Comparison of ENCODE assay signal across 15 cellular contexts in genomic region chr4:69718376-69719293, GRCh38. TPM values are rescaled to one million over a fixed set of nuclear protein-coding genes. Genes with fewer than 3 reads are reported as not detected.
DNase-seq lines count a peak whose midpoint lies in the region; ATAC-seq and TF ChIP-seq lines count a peak whose summit lies in the region.
"Had no signal": no experiment of that assay in that cellular context is flagged by ENCODE, and none has a peak within 500 bp of the region (broad histone marks: within the 10 kb centered on the region; RNA-seq: fewer than 3 reads in every experiment).

No MANE protein-coding gene starts in this region.

- H3K4me3 Mint-ChIP-seq in CD14-positive monocyte = peak overlapping the region in 1 of 2 donors; percentile 26
- H3K4me3 Mint-ChIP-seq in activated CD8-positive, alpha-beta T cell treated with anti-CD3 and anti-CD28 coated beads for 36 hours = no peak overlapping the region

- peaks cover 0 to 3% (median 0%) of the 10 kb centered on the region in 7 donors for H3K9me3 Mint-ChIP-seq in CD14-positive monocyte
- no peaks in the 10 kb centered on the region for H3K9me3 Mint-ChIP-seq in activated CD8-positive, alpha-beta T cell treated with anti-CD3 and anti-CD28 coated beads for 36 hours

- in situ Hi-C loops in astrocyte of the spinal cord (cut with HindIII; ENCODE audit: low sequenced_read_pairs) = no loop called here

- no peaks in the 10 kb centered on the region for H3K27me3 Mint-ChIP-seq in CD14-positive monocyte (ENCODE audit: low read depth in 3 of 3)
- no peaks in the 10 kb centered on the region for H3K27me3 Mint-ChIP-seq in activated CD8-positive, alpha-beta T cell treated with anti-CD3 and anti-CD28 coated beads for 36 hours

- H3K4me3 ChIP-seq in astrocyte of the spinal cord (ENCODE audit: low read depth, low read length) = no peak overlapping the region
- H3K4me3 ChIP-seq in kidney epithelial cell (ENCODE audit: low read depth, low read length) = no peak overlapping the region
- H3K4me3 ChIP-seq in mucosa of descending colon = no peak overlapping the region
- H3K4me3 ChIP-seq in esophagus squamous epithelium = no peak overlapping the region

- H3K27ac Mint-ChIP-seq in CD14-positive monocyte = peak overlapping the region; percentile 57 to 84 (median 78)
- H3K27ac Mint-ChIP-seq in activated CD8-positive, alpha-beta T cell treated with anti-CD3 and anti-CD28 coated beads for 36 hours = no peak overlapping the region

- POLR2A ChIA-PET in activated CD8-positive, alpha-beta T cell treated with anti-CD3 and anti-CD28 coated beads for 36 hours (lab: Charles Lee) = no interaction called here

- H3K36me3 ChIP-seq in kidney epithelial cell (ENCODE audit: control insufficient read depth, insufficient read depth, low read length) = no peaks in the 10 kb centered on the region
- no peaks in the 10 kb centered on the region for H3K36me3 ChIP-seq in mucosa of descending colon (ENCODE audit: low read depth)
- no peaks in the 10 kb centered on the region for H3K36me3 ChIP-seq in esophagus squamous epithelium

- no peak for TF ChIP-seq CTCF in CD14-positive monocyte (IDR thresholded peaks at IDR 0.05)
- no peak for TF ChIP-seq CTCF in astrocyte of the spinal cord (IDR thresholded peaks at IDR 0.05; ENCODE audit: low read depth, low read length)
- no peak for TF ChIP-seq CTCF in kidney epithelial cell (IDR thresholded peaks at IDR 0.05; ENCODE audit: insufficient read depth, low read length, poor library complexity, severe bottlenecking)
- TF ChIP-seq CTCF in mucosa of descending colon (IDR thresholded peaks at IDR 0.05) = no peak
- TF ChIP-seq CTCF in esophagus squamous epithelium (IDR thresholded peaks at IDR 0.05) = no peak
- no peak for TF ChIP-seq CTCF in activated CD8-positive, alpha-beta T cell treated with anti-CD3 and anti-CD28 coated beads for 36 hours (IDR thresholded peaks at IDR 0.05)

- WGBS in esophagus squamous epithelium, 2 donors = 39 to 44% methylated on average over 4 of the region's 4 CpGs

- H3K36me3 Mint-ChIP-seq in CD14-positive monocyte = peaks cover 7 to 16% of the 10 kb centered on the region in 2 donors
- H3K36me3 Mint-ChIP-seq in activated CD8-positive, alpha-beta T cell treated with anti-CD3 and anti-CD28 coated beads for 36 hours (ENCODE audit: low read depth) = no peaks in the 10 kb centered on the region

- peaks cover 20% of the 10 kb centered on the region for H3K4me1 Mint-ChIP-seq in CD14-positive monocyte
- H3K4me1 Mint-ChIP-seq in activated CD8-positive, alpha-beta T cell treated with anti-CD3 and anti-CD28 coated beads for 36 hours (ENCODE audit: low read depth) = no peaks in the 10 kb centered on the region

- no peak for TF ChIP-seq POLR2A in esophagus squamous epithelium (IDR thresholded peaks at IDR 0.05)

- H3K27ac ChIP-seq in esophagus squamous epithelium = peak overlapping the region in 1 of 4 donors; percentile 16

- no peaks in the 10 kb centered on the region for H3K9me3 ChIP-seq in mucosa of descending colon
- H3K9me3 ChIP-seq in esophagus squamous epithelium = no peaks in the 10 kb centered on the region

- DNase-seq in CD14-positive monocyte (ENCODE audit: low spot score) (no peak), MV-4-11 (lab: John Stamatoyannopoulos, UW) (peak; percentile 63), astrocyte of the spinal cord (ENCODE audit: low read depth, low spot score) (peak; percentile 45), kidney epithelial cell (ENCODE audit: low read depth) (peak; percentile 18), NCI-H524 treated with DMSO at 0.1 percent for 48 hours (lab: John Stamatoyannopoulos, UW) (no peak), mucosa of descending colon (no peak), esophagus squamous epithelium (lab: John Stamatoyannopoulos, UW) (no peak)
- no peak for DNase-seq in activated CD8-positive, alpha-beta T cell treated with anti-CD3 and anti-CD28 coated beads for 36 hours
- DNase-seq: activated CD4-positive, alpha-beta T cell treated with anti-CD3 and anti-CD28 coated beads, Interleukin-2, amount 50 U/mL, for 1 hour; activated gamma-delta T cell; caudate nucleus; DMS79 treated with DMSO at 0.1 percent for 48 hours; islet precursor cell; NCI-H146; NCI-H69 had no signal

- intact Hi-C loops in CD14-positive monocyte (cut with micrococcal nuclease) = no loop called here
- intact Hi-C loops in mucosa of descending colon (cut with DNase I, micrococcal nuclease) = no loop called here
- intact Hi-C loops in esophagus squamous epithelium (cut with DNase I) = no loop called here
- intact Hi-C loops in activated CD8-positive, alpha-beta T cell treated with anti-CD3 and anti-CD28 coated beads for 36 hours (cut with micrococcal nuclease) = no loop called here

- ATAC-seq in mucosa of descending colon = no peak
- ATAC-seq in activated CD8-positive, alpha-beta T cell treated with anti-CD3 and anti-CD28 coated beads for 36 hours = no peak

- H3K27me3 ChIP-seq in kidney epithelial cell (ENCODE audit: control insufficient read depth, insufficient read depth, low read length) = no peaks in the 10 kb centered on the region
- no peaks in the 10 kb centered on the region for H3K27me3 ChIP-seq in esophagus squamous epithelium

- H3K4me1 ChIP-seq in mucosa of descending colon (ENCODE audit: low read depth) = no peaks in the 10 kb centered on the region
- H3K4me1 ChIP-seq in esophagus squamous epithelium = peaks cover 0 to 7% (median 0%) of the 10 kb centered on the region in 3 donors

- CTCF ChIA-PET in activated CD8-positive, alpha-beta T cell treated with anti-CD3 and anti-CD28 coated beads for 36 hours (lab: Charles Lee) = interaction anchor here (1.1 kb wide), 1 partner anchor 11 kb away, joined by 4 read pairs; no protein-coding TSS in a partner anchor

RNA-seq across cellular contexts. Expression of gene SULT1B1, which starts 41.8 kb away (rescaled TPM):
- polyA plus RNA-seq in CD14-positive monocyte = 10 to 100 TPM; 11.2 to 15.6 TPM
- total RNA-seq in kidney epithelial cell = not detected in 2 replicates
- 100 to 1,000 TPM; 115 to 306 (median 224) TPM for total RNA-seq in mucosa of descending colon
- 1 to 10 TPM in 2 of 4 donors, under 1 TPM in 2; 0.57 to 1.7 (median 1.0) TPM for total RNA-seq in esophagus squamous epithelium
- 1 to 10 TPM; 1.1 to 2.2 TPM for total RNA-seq in activated CD8-positive, alpha-beta T cell treated with anti-CD3 and anti-CD28 coated beads for 36 hours

Comparison
In these comparisons a context has a peak if more than half of its experiments do, and no peak if none do; other contexts are left out.
1. DNase-seq: peak in MV-4-11 (single experiment), astrocyte of the spinal cord (single experiment) and kidney epithelial cell (single experiment); none in CD14-positive monocyte (single experiment), NCI-H524 treated with DMSO at 0.1 percent for 48 hours (single experiment), mucosa of descending colon (0 of 3), esophagus squamous epithelium (single experiment) and activated CD8-positive, alpha-beta T cell treated with anti-CD3 and anti-CD28 coated beads for 36 hours (single experiment).
2. RNA of gene SULT1B1, which starts 41.8 kb away (total RNA-seq): 115 to 306 TPM in mucosa of descending colon; 1.1 to 2.2 TPM in activated CD8-positive, alpha-beta T cell treated with anti-CD3 and anti-CD28 coated beads for 36 hours, 0.57 to 1.7 TPM in esophagus squamous epithelium and not detected in kidney epithelial cell; every median in the first group is over 10 times any median in the second.